Comparison of ENCODE assay signal across 8 cellular contexts in the genomic region with DNA sequence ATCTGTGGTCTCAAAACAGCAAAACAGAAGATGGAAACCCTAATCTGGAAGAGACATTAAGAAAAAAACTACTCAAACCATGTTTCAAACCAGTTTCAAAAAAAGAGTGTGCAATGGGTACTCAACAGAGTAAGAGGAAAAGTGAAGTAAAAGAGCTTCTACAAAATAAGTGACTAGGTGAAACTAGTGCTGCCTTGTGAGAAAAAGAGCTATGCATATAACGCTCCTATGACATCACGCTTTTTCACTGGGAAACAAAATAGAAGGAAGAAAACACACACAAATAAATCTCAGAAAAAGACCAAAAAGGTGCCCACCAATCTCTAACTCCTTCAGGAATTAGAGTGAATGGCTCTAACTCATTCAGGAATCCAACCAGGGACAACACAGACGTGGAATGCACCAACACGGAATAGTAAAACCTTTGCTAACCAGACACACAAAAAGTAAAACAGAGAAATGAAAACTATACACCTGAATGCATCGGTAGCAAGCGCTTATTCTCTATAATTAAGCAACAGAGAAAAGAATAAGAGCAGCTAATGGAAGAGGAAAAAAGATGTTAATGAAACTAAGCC. TPM values are rescaled to one million over a fixed set of nuclear protein-coding genes. Genes with fewer than 3 reads are reported as not detected.
A peak's percentile ranks its signal among the peaks of the same experiment; 100 is the strongest.
DNase-seq lines count a peak whose midpoint lies in the region; FAIRE-seq and TF ChIP-seq lines count a peak whose summit lies in the region.

No MANE protein-coding gene starts in this region.

- no peak for TF ChIP-seq POLR2A in breast epithelium (IDR thresholded peaks at IDR 0.05)

- peak overlapping the region; percentile 94 for H3K27ac ChIP-seq in HUES64 (ENCODE audit: low read depth, low read length)
- peak overlapping the region in 1 of 2 donors; percentile 97 for H3K27ac ChIP-seq in breast epithelium
- peak overlapping the region; percentile 85 for H3K27ac ChIP-seq in muscle layer of colon (ENCODE audit: low read depth, low read length)

- H3K9me3 ChIP-seq in HUES64 (ENCODE audit: insufficient read depth, low read depth, low read length) (no peaks in the 10 kb centered on the region), breast epithelium (no peaks in the 10 kb centered on the region), muscle layer of colon (ENCODE audit: low read length) (no peaks in the 10 kb centered on the region)

- peaks cover 26% of the 10 kb centered on the region for H3K4me1 ChIP-seq in HUES64 (ENCODE audit: insufficient read depth, low read length)
- H3K4me1 ChIP-seq in breast epithelium = peaks cover 0 to 2% of the 10 kb centered on the region in 2 donors
- peaks cover 21% of the 10 kb centered on the region for H3K4me1 ChIP-seq in muscle layer of colon (ENCODE audit: insufficient read depth, low read length)

- H3K36me3 ChIP-seq in HUES64 (ENCODE audit: insufficient read depth, low read length) = no peaks in the 10 kb centered on the region
- H3K36me3 ChIP-seq in breast epithelium = no peaks in the 10 kb centered on the region
- no peaks in the 10 kb centered on the region for H3K36me3 ChIP-seq in muscle layer of colon (ENCODE audit: insufficient read depth, low read length)

- H3K4me3 ChIP-seq in HUES64 (ENCODE audit: low read length) (peak overlapping the region; percentile 90), breast epithelium (peak overlapping the region; percentile 96 to 98 (median 97)), muscle layer of colon (ENCODE audit: low read depth in 1 of 2, low read length in 2 of 2) (peak overlapping the region; percentile 89 to 98)

- H3K9ac ChIP-seq in HUES64 (ENCODE audit: low read depth, low read length) (peak overlapping the region; percentile 94), muscle layer of colon (ENCODE audit: low read length) (peak overlapping the region; percentile 23)

- WGBS in HUES64 = 2% methylated on average over 6 of the region's 6 CpGs

- TF ChIP-seq CTCF in breast epithelium (IDR thresholded peaks at IDR 0.05) = no peak

- peak; percentile 9 for FAIRE-seq in GM18507 (lab: Jason Lieb, UNC)

- H3K27me3 ChIP-seq in HUES64 (ENCODE audit: insufficient read depth, low read length) (no peaks in the 10 kb centered on the region), breast epithelium (no peaks in the 10 kb centered on the region), muscle layer of colon (ENCODE audit: control insufficient read depth in 1 of 2, insufficient read depth in 2 of 2, low read length in 2 of 2) (no peaks in the 10 kb centered on the region)

- DNase-seq in GM18507 (ENCODE audit: extremely low spot score, insufficient read length, low read depth) = no peak
- DNase-seq in breast epithelium (ENCODE audit: low spot score in 2 of 2) = no peak
- no peak for DNase-seq in GDM1 (lab: John Stamatoyannopoulos, UW)
- no peak for DNase-seq in medulla oblongata (ENCODE audit: extremely low spot score)
- DNase-seq in NCI-H2107 (lab: John Stamatoyannopoulos, UW) = no peak
- no peak for DNase-seq in NCI-H2196 treated with DMSO at 0.1 percent for 48 hours (lab: John Stamatoyannopoulos, UW; ENCODE audit: unreplicated experiment)

- intact Hi-C loops in breast epithelium (cut with DNase I; ENCODE audit: low total_unique reads) = no loop called here

RNA-seq across cellular contexts. Expression of gene FOXJ3, which starts 1.3 kb away (rescaled TPM):
- polyA plus RNA-seq in HUES64 (2013, experiment 1 of 2) = 25.1 TPM
- 28.0 TPM for polyA plus RNA-seq in HUES64 (2013, experiment 2 of 2)
- 10 to 100 TPM; 52.6 to 82.7 (median 57.7) TPM for total RNA-seq in breast epithelium

RNA-seq across cellular contexts. Expression of gene RIMKLA, which starts 46.8 kb away (rescaled TPM):
- polyA plus RNA-seq in HUES64 (2013, experiment 1 of 2) = 2.0 TPM
- 2.7 TPM for polyA plus RNA-seq in HUES64 (2013, experiment 2 of 2)
- under 1 TPM; 0.32 to 0.73 (median 0.66) TPM for total RNA-seq in breast epithelium
